In genomic region chr4:27701563-27701962, GRCh38 we compare ENCODE assay signal across 20 cellular contexts.
DNase-seq lines count a peak whose midpoint lies in the region; ATAC-seq and TF ChIP-seq lines count a peak whose summit lies in the region.
"Had no signal": no experiment of that assay in that cellular context is flagged by ENCODE, and none has a peak within 500 bp of the region (broad histone marks: within the 10 kb centered on the region; RNA-seq: fewer than 3 reads in every experiment).

No MANE protein-coding gene starts in this region.

- H3K36me3 ChIP-seq in left lung (no peaks in the 10 kb centered on the region), thyroid gland (no peaks in the 10 kb centered on the region)
- H3K36me3 ChIP-seq: BE2C, SJCRH30 had no signal

- H3K4me1 ChIP-seq in left lung (no peaks in the 10 kb centered on the region), thyroid gland (no peaks in the 10 kb centered on the region)
- H3K4me1 ChIP-seq: BE2C, SJCRH30 had no signal

- 84 to 90% methylated on average over 3 of the region's 3 CpGs for WGBS in thyroid gland, 2 donors

- ATAC-seq in left lung, result peak; percentile 22
- ATAC-seq: HCT116 had no signal

- POLR2A ChIA-PET in HEK293T (lab: Yijun Ruan, JAX), result no interaction called here

- H3K9me3 Mint-ChIP-seq in chondrocyte (ENCODE audit: low read depth), result peaks cover 8% of the 10 kb centered on the region

- peaks cover 29% of the 10 kb centered on the region for H3K4me1 Mint-ChIP-seq in chondrocyte (ENCODE audit: low read depth)

- H3K27ac ChIP-seq in left lung (no peak overlapping the region), thyroid gland (no peak overlapping the region)
- H3K27ac ChIP-seq: SJCRH30 had no signal

- H3K27ac Mint-ChIP-seq in chondrocyte (ENCODE audit: unreplicated experiment), result peak overlapping the region; percentile 19

- TF ChIP-seq CTCF in AG09309 (IDR thresholded peaks at IDR 0.05; ENCODE audit: control insufficient read depth, insufficient read depth, low read depth, low read length, missing control alignments) (no peak), chondrocyte (IDR thresholded peaks at IDR 0.05) (no peak), left lung (IDR thresholded peaks at IDR 0.05) (no peak), thyroid gland (IDR thresholded peaks at IDR 0.05) (no peak), foreskin fibroblast (IDR thresholded peaks at IDR 0.05; ENCODE audit: low read depth, low read length) (no peak)

- no peaks in the 10 kb centered on the region for H3K27me3 Mint-ChIP-seq in chondrocyte (ENCODE audit: low read depth)

- TF ChIP-seq POLR2A in thyroid gland (IDR thresholded peaks at IDR 0.05), result no peak

- H3K9me3 ChIP-seq in left lung (no peaks in the 10 kb centered on the region), thyroid gland (no peaks in the 10 kb centered on the region)
- H3K9me3 ChIP-seq: BE2C, SJCRH30 had no signal

- DNase-seq in AG09309 (ENCODE audit: low read depth) (peak; percentile 43), HEK293T (ENCODE audit: extremely low spot score) (no peak), chondrocyte (ENCODE audit: low spot score) (no peak), left lung (no peak), NOMO-1 treated with dmso at 0.1 percent for 144 hours (lab: John Stamatoyannopoulos, UW; ENCODE audit: unreplicated experiment) (no peak), thyroid gland (no peak), foreskin fibroblast (no peak)
- DNase-seq: BE2C, DMS53, GDM1, GOT3, Kasumi-1, NCI-H1694 treated with DMSO at 0.1 percent for 48 hours, NCI-H2081 treated with DMSO at 0.1 percent for 48 hours, NCI-H2227 treated with DMSO at 0.1 percent for 48 hours, NCI-H510A, NCI-H82, OCI-M1, SJCRH30 had no signal

- H3K36me3 Mint-ChIP-seq in chondrocyte (ENCODE audit: low read depth), result peaks cover 1% of the 10 kb centered on the region

- H3K27me3 ChIP-seq in left lung (no peaks in the 10 kb centered on the region), thyroid gland (no peaks in the 10 kb centered on the region)
- H3K27me3 ChIP-seq: BE2C, SJCRH30 had no signal

- intact Hi-C loops in left lung (cut with DNase I), result no loop called here
- intact Hi-C loops in thyroid gland (cut with DNase I), result no loop called here

- CTCF ChIA-PET in HEK293T (lab: Yijun Ruan, JAX), result no interaction called here

- H3K4me3 Mint-ChIP-seq in chondrocyte (ENCODE audit: unreplicated experiment), result no peak overlapping the region

- no peak overlapping the region for H3K4me3 ChIP-seq in AG09309 (ENCODE audit: control insufficient read depth, low read depth, low read length)
- no peak overlapping the region for H3K4me3 ChIP-seq in left lung
- H3K4me3 ChIP-seq in thyroid gland (replicated peaks in 1 of 3), result no peak overlapping the region
- no peak overlapping the region for H3K4me3 ChIP-seq in foreskin fibroblast (ENCODE audit: low read depth in 1 of 2, low read length in 2 of 2)
- H3K4me3 ChIP-seq: SJCRH30 had no signal

TF ChIP-seq in HEK293T, 16 proteins besides CTCF, POLR2A, EP300 and RAD21:
- TF ChIP-seq PKNOX1 (IDR thresholded peaks at IDR 0.05) (peak; percentile 51; the same call in 1 of the 2 replicates), LEF1 (IDR thresholded peaks at IDR 0.05; ENCODE audit: borderline replicate concordance) (no peak)
TF ChIP-seq in HEK293T: peak in this region for 1.
